In the genomic region with DNA sequence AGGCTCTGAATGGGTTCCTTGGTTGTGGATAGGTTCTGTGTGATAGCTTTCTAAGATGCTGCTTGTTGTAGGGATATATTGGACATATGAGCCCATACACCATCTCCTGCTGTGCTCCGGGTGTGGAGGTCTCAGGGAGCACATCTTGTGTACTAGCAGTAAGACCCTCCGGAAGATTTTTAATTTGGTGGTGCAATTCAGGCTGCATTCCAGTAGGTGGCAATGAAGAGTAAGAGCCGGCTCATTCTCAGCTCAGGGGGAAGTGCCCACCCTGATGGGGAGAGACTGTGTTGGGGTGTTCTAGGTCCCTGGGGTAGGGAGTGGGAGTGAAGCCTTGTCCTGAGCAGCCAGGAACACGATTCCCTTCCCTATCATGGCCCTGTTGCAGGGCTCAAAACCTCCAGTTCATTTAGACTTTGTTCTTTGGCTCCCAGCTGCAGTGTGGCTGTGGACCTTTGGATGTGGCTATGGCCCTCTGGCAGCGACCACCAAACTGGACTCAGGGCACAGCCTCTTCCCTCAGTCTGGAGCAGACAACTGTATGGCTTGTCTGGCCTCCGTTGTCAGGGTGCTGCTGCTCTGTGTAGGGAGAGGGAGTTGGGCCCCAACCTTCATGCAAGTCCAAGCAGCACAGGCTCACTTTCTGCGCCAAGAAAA, we compare ENCODE assay signal across 8 cellular contexts.
A peak's percentile ranks its signal among the peaks of the same experiment; 100 is the strongest.
DNase-seq lines count a peak whose midpoint lies in the region; ATAC-seq, FAIRE-seq and TF ChIP-seq lines count a peak whose summit lies in the region.

No MANE protein-coding gene starts in this region.

- no peak overlapping the region for H3K27ac ChIP-seq in SK-N-SH (ENCODE audit: low read depth in 2 of 2, low read length in 1 of 2)

- H3K9me3 Mint-ChIP-seq in T-cell: peaks cover 0 to 7% (median 0%) of the 10 kb centered on the region in 3 donors

- H3K36me3 Mint-ChIP-seq in T-cell: no peaks in the 10 kb centered on the region

- H3K36me3 ChIP-seq in H7 (replicated peaks; ENCODE audit: control insufficient read depth, insufficient read depth, low read length): no peaks in the 10 kb centered on the region
- H3K36me3 ChIP-seq in SK-N-SH (replicated peaks in 1 of 2; ENCODE audit: control insufficient read depth in 1 of 2, insufficient read depth in 2 of 2, low read length in 1 of 2): no peaks in the 10 kb centered on the region

- H3K27me3 ChIP-seq in H7 (ENCODE audit: control insufficient read depth, insufficient read depth, low read length) (no peaks in the 10 kb centered on the region), SK-N-SH (ENCODE audit: insufficient read depth) (no peaks in the 10 kb centered on the region)

- no peak for TF ChIP-seq EP300 in SK-N-SH (IDR thresholded peaks at IDR 0.05; ENCODE audit: borderline replicate concordance in 1 of 2, low read depth in 1 of 2, low read length in 1 of 2)

- no peak overlapping the region for H2AFZ ChIP-seq in SK-N-SH (ENCODE audit: low read depth)

- no peaks in the 10 kb centered on the region for H3K79me2 ChIP-seq in SK-N-SH (ENCODE audit: insufficient read depth)

- DNase-seq in D721Med (ENCODE audit: insufficient read length, low spot score) (peak; percentile 12), H7 (peak; percentile 47), SK-N-SH (peak; percentile 48), islet precursor cell (peak; percentile 60), T-cell (no peak), NCI-H510A (lab: John Stamatoyannopoulos, UW) (no peak)
- no peak for DNase-seq in activated naive CD4-positive, alpha-beta T cell treated with Interleukin-2 at 50 U/mL for 16 hours

- CTCF ChIA-PET in SK-N-SH (lab: Yijun Ruan, JAX) (interaction anchor here (0.6 to 2.4 kb wide), 20 partner anchors 9 to 1083 kb away, joined by 3 to 16 read pairs (median 4); no protein-coding TSS in a partner anchor), T-cell (lab: Charles Lee) (no interaction called here)

- no peak for FAIRE-seq in D721Med (lab: Jason Lieb, UNC)

- no peaks in the 10 kb centered on the region for H4K20me1 ChIP-seq in SK-N-SH (ENCODE audit: insufficient read depth)

- no peak overlapping the region for H3K9ac ChIP-seq in SK-N-SH

- TF ChIP-seq CTCF in D721Med (IDR thresholded peaks at IDR 0.05; ENCODE audit: insufficient read depth, missing control alignments) (peak; percentile 69), SK-N-SH (IDR thresholded peaks at IDR 0.05) (peak; percentile 80)

- H3K4me3 ChIP-seq in H7 (ENCODE audit: insufficient read depth, low read depth, low read length): no peak overlapping the region
- no peak overlapping the region for H3K4me3 ChIP-seq in SK-N-SH (ENCODE audit: low read depth in 2 of 2, low read length in 1 of 2)

- no peaks in the 10 kb centered on the region for H3K4me1 Mint-ChIP-seq in T-cell

- H3K27me3 Mint-ChIP-seq in T-cell: peaks cover 4 to 6% of the 10 kb centered on the region in 2 donors

- no peak for ATAC-seq in T-cell (replicated peaks in 1 of 4)
- ATAC-seq in GM18858 (IDR thresholded peaks at IDR 0.05; ENCODE audit: unreplicated experiment): no peak

- no peaks in the 10 kb centered on the region for H3K9me2 ChIP-seq in SK-N-SH

- no peaks in the 10 kb centered on the region for H3F3A ChIP-seq in SK-N-SH (replicated peaks; ENCODE audit: insufficient read depth)

- POLR2A ChIA-PET in SK-N-SH (lab: Yijun Ruan, JAX) (no interaction called here), T-cell (lab: Charles Lee) (no interaction called here)

- no peak overlapping the region for H3K27ac Mint-ChIP-seq in T-cell

- H3K9me3 ChIP-seq in SK-N-SH: no peaks in the 10 kb centered on the region

- peak; percentile 61 for TF ChIP-seq RAD21 in SK-N-SH (IDR thresholded peaks at IDR 0.05; ENCODE audit: low read length)

- H3K4me1 ChIP-seq in SK-N-SH (ENCODE audit: control insufficient read depth in 1 of 2, insufficient read depth in 2 of 2, low read depth in 1 of 2, low read length in 1 of 2): no peaks in the 10 kb centered on the region

- WGBS in SK-N-SH (ENCODE audit: low lambda C conversion rate): 2% methylated on average over 7 of the region's 7 CpGs

- H3K4me3 Mint-ChIP-seq in T-cell: no peak overlapping the region

- H3K4me2 ChIP-seq in SK-N-SH: no peak overlapping the region

TF ChIP-seq in SK-N-SH, 30 proteins besides CTCF, POLR2A, EP300 and RAD21:
- TF ChIP-seq GATA2 (CRISPR knock-in tag; IDR thresholded peaks at IDR 0.05): no peak
- TF ChIP-seq, protein P1, sequence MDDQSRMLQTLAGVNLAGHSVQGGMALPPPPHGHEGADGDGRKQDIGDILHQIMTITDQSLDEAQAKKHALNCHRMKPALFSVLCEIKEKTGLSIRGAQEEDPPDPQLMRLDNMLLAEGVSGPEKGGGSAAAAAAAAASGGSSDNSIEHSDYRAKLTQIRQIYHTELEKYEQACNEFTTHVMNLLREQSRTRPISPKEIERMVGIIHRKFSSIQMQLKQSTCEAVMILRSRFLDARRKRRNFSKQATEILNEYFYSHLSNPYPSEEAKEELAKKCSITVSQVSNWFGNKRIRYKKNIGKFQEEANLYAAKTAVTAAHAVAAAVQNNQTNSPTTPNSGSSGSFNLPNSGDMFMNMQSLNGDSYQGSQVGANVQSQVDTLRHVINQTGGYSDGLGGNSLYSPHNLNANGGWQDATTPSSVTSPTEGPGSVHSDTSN (IDR thresholded peaks at IDR 0.05): no peak
- TF ChIP-seq SMC3 (IDR thresholded peaks at IDR 0.05; ENCODE audit: low read depth, low read length): peak; percentile 31; the same call in 1 of the 2 replicates
TF ChIP-seq in SK-N-SH: peak in this region for 1.

Comparison
In these comparisons a context has a peak if more than half of its experiments do, and no peak if none do; other contexts are left out.
1. DNase-seq: peak in D721Med (single experiment), H7 (single experiment), SK-N-SH (single experiment) and islet precursor cell (single experiment); none in activated naive CD4-positive, alpha-beta T cell treated with Interleukin-2 at 50 U/mL for 16 hours (single experiment), T-cell (0 of 34) and NCI-H510A (single experiment).